In genomic region chr1:231216515-231216914, GRCh38 we compare ENCODE assay signal across 1 cellular context.
TF ChIP-seq lines count a peak whose summit lies in the region.

No MANE protein-coding gene starts in this region.

TF ChIP-seq in SK-N-SH treated with all-trans-retinoic acid at 6 μM for 48 hours, 23 proteins besides CTCF, POLR2A, EP300 and RAD21 (continued from another document):
- TF ChIP-seq OSR1 (CRISPR knock-in tag; IDR thresholded peaks at IDR 0.05), result no peak
- no peak for TF ChIP-seq PATZ1 (CRISPR knock-in tag; IDR thresholded peaks at IDR 0.05; ENCODE audit: borderline replicate concordance)
